In the genomic region with DNA sequence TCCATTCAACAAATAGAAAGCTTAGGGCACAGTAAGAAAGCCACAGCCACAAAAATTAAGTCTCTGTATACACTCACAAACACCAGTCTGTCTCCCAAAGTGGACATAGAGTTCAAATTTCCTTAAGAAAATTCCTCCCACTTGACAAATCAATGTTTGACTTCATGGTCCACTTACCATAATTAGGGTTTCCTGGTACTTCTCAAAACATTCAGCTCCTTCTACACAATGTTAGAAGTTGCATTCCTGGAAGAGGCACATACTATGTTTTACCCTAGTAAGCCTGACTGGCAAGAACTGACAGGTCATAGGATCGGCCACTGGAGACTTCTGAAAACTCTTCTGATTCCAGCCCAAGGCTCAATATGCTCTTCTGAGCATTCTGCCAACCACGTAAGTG, we compare ENCODE assay signal across 20 cellular contexts.
DNase-seq lines count a peak whose midpoint lies in the region; ATAC-seq, FAIRE-seq and TF ChIP-seq lines count a peak whose summit lies in the region.
"Had no signal": no experiment of that assay in that cellular context is flagged by ENCODE, and none has a peak within 500 bp of the region (broad histone marks: within the 10 kb centered on the region; RNA-seq: fewer than 3 reads in every experiment).

No MANE protein-coding gene starts in this region.

- DNase-seq in DMS79 treated with DMSO at 0.1 percent for 48 hours (lab: John Stamatoyannopoulos, UW) (peak; percentile 22), amniotic stem cell (lab: John Stamatoyannopoulos, UW) (peak; percentile 8), fibroblast of peridontal ligament (ENCODE audit: extremely low read depth) (peak; percentile 92), renal cortical epithelial cell (ENCODE audit: low read depth) (peak; percentile 22), mesendoderm (no peak), GM12891 (ENCODE audit: insufficient read length, low spot score) (no peak), GM03348 (ENCODE audit: low spot score) (no peak)
- DNase-seq: ACHN; AML-193; CD4-positive, alpha-beta T cell; DMS153; DND-41; EL; GOT3; H7; KG1 had no signal

- no peak for ATAC-seq in GM21723 (IDR thresholded peaks at IDR 0.05; ENCODE audit: unreplicated experiment)

- no peak for TF ChIP-seq POLR2A in GM12891 (IDR thresholded peaks at IDR 0.05; ENCODE audit: low read depth, low read length)

- H3K23ac ChIP-seq in mesendoderm (ENCODE audit: low read length): no peak overlapping the region

- H4K5ac ChIP-seq in mesendoderm (ENCODE audit: low read length): no peak overlapping the region

- H3K4me3 ChIP-seq in mesendoderm (ENCODE audit: low read length): no peak overlapping the region

- no peak overlapping the region for H3K27ac ChIP-seq in mesendoderm (ENCODE audit: low read depth, low read length)
- H3K27ac ChIP-seq: C4-2B had no signal

- H3K36me3 ChIP-seq in mesendoderm (ENCODE audit: control insufficient read depth, insufficient read depth, low read length): no peaks in the 10 kb centered on the region

- no peaks in the 10 kb centered on the region for H3K79me1 ChIP-seq in mesendoderm (ENCODE audit: low read length)

- no peaks in the 10 kb centered on the region for H3K79me2 ChIP-seq in mesendoderm (ENCODE audit: control insufficient read depth, insufficient read depth, low read length)

- no peak overlapping the region for H2BK120ac ChIP-seq in mesendoderm (ENCODE audit: low read depth, low read length)

- no CpG with 5 or more reads among the region's 2 CpGs for WGBS in mesendoderm (ENCODE audit: extremely low coverage, insufficient coverage, low lambda C conversion rate)

- H4K8ac ChIP-seq in mesendoderm (ENCODE audit: low read depth, low read length): no peak overlapping the region

- FAIRE-seq in GM12891 (lab: Jason Lieb, UNC): no peak
- FAIRE-seq: A204.1, GM12892 had no signal

- no peak overlapping the region for H3K4ac ChIP-seq in mesendoderm (ENCODE audit: low read depth, low read length)

- H3K4me2 ChIP-seq in mesendoderm (ENCODE audit: low read length): no peak overlapping the region

- H3K4me1 ChIP-seq in mesendoderm (ENCODE audit: control insufficient read depth, low read depth, low read length): no peaks in the 10 kb centered on the region

- no peak overlapping the region for H2BK5ac ChIP-seq in mesendoderm (ENCODE audit: low read length)

- no peak overlapping the region for H3K9ac ChIP-seq in mesendoderm (ENCODE audit: low read length)

- no peak overlapping the region for H2BK15ac ChIP-seq in mesendoderm (replicated peaks; ENCODE audit: low read depth)

- H3K18ac ChIP-seq in mesendoderm (ENCODE audit: low read length): no peak overlapping the region

- H3K56ac ChIP-seq in mesendoderm (ENCODE audit: low read length): no peak overlapping the region

- H3K27me3 ChIP-seq in mesendoderm (ENCODE audit: insufficient read depth, low read length, poor library complexity): no peaks in the 10 kb centered on the region

- H2AK5ac ChIP-seq in mesendoderm (ENCODE audit: low read length): no peak overlapping the region

TF ChIP-seq in GM12891, 5 proteins besides CTCF, POLR2A, EP300 and RAD21:
- TF ChIP-seq PAX5 (IDR thresholded peaks at IDR 0.05; ENCODE audit: insufficient read depth, low read length, severe bottlenecking): no peak
- no peak for TF ChIP-seq SPI1 (IDR thresholded peaks at IDR 0.05; ENCODE audit: low read depth, low read length)
- no peak for TF ChIP-seq POU2F2 (IDR thresholded peaks at IDR 0.05; ENCODE audit: low read depth, low read length)
- no peak for TF ChIP-seq TAF1 (IDR thresholded peaks at IDR 0.05; ENCODE audit: low read depth, low read length)
- TF ChIP-seq POLR2AphosphoS5 (IDR thresholded peaks at IDR 0.05; ENCODE audit: low read depth, low read length): no peak

Comparison
In these comparisons a context has a peak if more than half of its experiments do, and no peak if none do; other contexts are left out.
1. DNase-seq: peak in DMS79 treated with DMSO at 0.1 percent for 48 hours (single experiment), amniotic stem cell (single experiment), fibroblast of peridontal ligament (single experiment) and renal cortical epithelial cell (single experiment); none in mesendoderm (single experiment), GM12891 (single experiment) and GM03348 (single experiment).